Comparison of ENCODE assay signal across 11 cellular contexts in the genomic region with DNA sequence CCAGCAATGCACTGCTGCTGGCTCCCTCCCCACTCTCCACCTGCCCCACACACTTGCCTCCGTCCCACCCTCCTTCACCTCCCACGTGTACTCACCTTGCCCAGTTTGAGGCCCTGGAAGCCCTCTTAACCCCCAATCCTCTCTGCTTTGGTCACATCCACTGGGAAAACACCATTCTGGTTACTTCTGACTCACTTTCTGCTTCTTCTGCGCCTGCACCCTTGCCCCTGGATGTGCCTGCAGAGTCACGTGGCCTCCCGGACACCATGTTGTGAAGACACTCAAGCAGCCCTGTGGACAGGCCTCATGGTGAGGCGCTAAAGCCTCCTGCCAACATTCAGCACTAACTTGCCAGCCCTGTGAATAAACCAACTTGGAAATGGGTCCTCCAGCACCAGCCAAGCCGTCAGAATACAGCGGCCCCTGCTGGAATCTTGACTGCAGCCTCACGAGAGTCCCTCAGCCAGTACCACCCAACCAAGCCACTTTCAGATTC. TPM values are rescaled to one million over a fixed set of nuclear protein-coding genes. Genes with fewer than 3 reads are reported as not detected.
DNase-seq lines count a peak whose midpoint lies in the region; ATAC-seq and TF ChIP-seq lines count a peak whose summit lies in the region.
"Had no signal": no experiment of that assay in that cellular context is flagged by ENCODE, and none has a peak within 500 bp of the region (broad histone marks: within the 10 kb centered on the region; RNA-seq: fewer than 3 reads in every experiment).

No MANE protein-coding gene starts in this region.

- no peaks in the 10 kb centered on the region for H3K79me2 ChIP-seq in smooth muscle cell (ENCODE audit: low read depth)

- H3K36me3 ChIP-seq in brain microvascular endothelial cell (replicated peaks) (no peaks in the 10 kb centered on the region), smooth muscle cell (ENCODE audit: low read depth) (no peaks in the 10 kb centered on the region), BE2C (no peaks in the 10 kb centered on the region)
- H3K36me3 ChIP-seq: prostate gland had no signal

- TF ChIP-seq CTCF in brain microvascular endothelial cell (IDR thresholded peaks at IDR 0.05; ENCODE audit: low read depth, low read length, missing control alignments) (peak; percentile 62), smooth muscle cell (IDR thresholded peaks at IDR 0.05; ENCODE audit: borderline replicate concordance, insufficient read depth, poor library complexity, severe bottlenecking) (peak; percentile 8), BE2C (IDR thresholded peaks at IDR 0.05; ENCODE audit: low read depth, low read length) (no peak)

- no peak overlapping the region for H3K4me2 ChIP-seq in smooth muscle cell

- H3K4me1 ChIP-seq in smooth muscle cell (ENCODE audit: low read depth) (no peaks in the 10 kb centered on the region), BE2C (no peaks in the 10 kb centered on the region)
- H3K4me1 ChIP-seq: prostate gland had no signal

- peaks cover 13% of the 10 kb centered on the region for H3K4me1 Mint-ChIP-seq in activated CD4-positive, alpha-beta T cell treated with anti-CD3 and anti-CD28 coated beads, Interleukin-2, amount 10 ng/mL, durations not matched to agents 7 days and 5 days

- in situ Hi-C loops in brain microvascular endothelial cell (cut with HindIII; ENCODE audit: low pct_ligation_motif_present, low sequenced_read_pairs), result no loop called here

- peaks cover 3% of the 10 kb centered on the region for H3K27me3 Mint-ChIP-seq in activated CD4-positive, alpha-beta T cell treated with anti-CD3 and anti-CD28 coated beads, Interleukin-2, amount 10 ng/mL, durations not matched to agents 7 days and 5 days

- H3K27ac ChIP-seq in brain microvascular endothelial cell (no peak overlapping the region), smooth muscle cell (ENCODE audit: low read depth) (no peak overlapping the region)
- H3K27ac ChIP-seq: prostate gland had no signal

- 62% methylated on average over 9 of the region's 9 CpGs for WGBS in smooth muscle cell (ENCODE audit: low lambda C conversion rate)

- no peak for ATAC-seq in HG03095 (IDR thresholded peaks at IDR 0.05; ENCODE audit: unreplicated experiment)

- H3K27me3 ChIP-seq in brain microvascular endothelial cell (replicated peaks) (no peaks in the 10 kb centered on the region), smooth muscle cell (ENCODE audit: low read depth) (no peaks in the 10 kb centered on the region), BE2C (no peaks in the 10 kb centered on the region)

- H3K36me3 Mint-ChIP-seq in activated CD4-positive, alpha-beta T cell treated with anti-CD3 and anti-CD28 coated beads, Interleukin-2, amount 10 ng/mL, durations not matched to agents 7 days and 5 days (ENCODE audit: low read depth), result no peaks in the 10 kb centered on the region
- H3K36me3 Mint-ChIP-seq: CD4-positive, CD25-positive, alpha-beta regulatory T cell; stimulated activated memory B cell treated with anti-CD40 and anti-IgM and Interleukin-4, amounts not matched to agents 10 μg/mL and 1 μg/mL and 100 μg/mL, for 72 hours had no signal

- CTCF ChIA-PET in activated CD4-positive, alpha-beta T cell treated with anti-CD3 and anti-CD28 coated beads, Interleukin-2, amount 10 ng/mL, durations not matched to agents 7 days and 5 days (lab: Charles Lee), result interaction anchor here (0.5 to 0.7 kb wide), 2 partner anchors 12 to 77 kb away, joined by 3 to 5 read pairs; no protein-coding TSS in a partner anchor

- DNase-seq in activated CD4-positive, alpha-beta T cell treated with anti-CD3 and anti-CD28 coated beads, Interleukin-2, amount 10 ng/mL, durations not matched to agents 7 days and 5 days, result peak; percentile 32
- DNase-seq in activated CD4-positive, alpha-beta T cell treated with anti-CD3 and anti-CD28 coated beads for 4 hours, result no peak
- DNase-seq in brain microvascular endothelial cell (no peak), smooth muscle cell (lab: John Stamatoyannopoulos, UW; ENCODE audit: unreplicated experiment) (no peak), BE2C (no peak)
- DNase-seq: activated T-cell treated with anti-CD3 and anti-CD28 coated beads, Interleukin-2, amount 50 U/mL, for 48 hours; NK-92 treated with Interleukin-12 subunit alpha and Interleukin-12 subunit beta, amount 100 ng/mL, for 24 hours had no signal

- POLR2A ChIA-PET in activated CD4-positive, alpha-beta T cell treated with anti-CD3 and anti-CD28 coated beads, Interleukin-2, amount 10 ng/mL, durations not matched to agents 7 days and 5 days (lab: Charles Lee), result no interaction called here

- H3K9me3 ChIP-seq in smooth muscle cell (replicated peaks; ENCODE audit: low read depth) (no peaks in the 10 kb centered on the region), BE2C (no peaks in the 10 kb centered on the region)
- H3K9me3 ChIP-seq: prostate gland had no signal

- no peak overlapping the region for H2AFZ ChIP-seq in smooth muscle cell (ENCODE audit: low read depth)

- no peak overlapping the region for H3K9ac ChIP-seq in smooth muscle cell (ENCODE audit: low read depth)

- no peak overlapping the region for H3K27ac Mint-ChIP-seq in activated CD4-positive, alpha-beta T cell treated with anti-CD3 and anti-CD28 coated beads, Interleukin-2, amount 10 ng/mL, durations not matched to agents 7 days and 5 days
- H3K27ac Mint-ChIP-seq: stimulated activated memory B cell treated with anti-CD40 and anti-IgM and Interleukin-4, amounts not matched to agents 10 μg/mL and 1 μg/mL and 100 μg/mL, for 72 hours had no signal

- no peaks in the 10 kb centered on the region for H3F3A ChIP-seq in smooth muscle cell (ENCODE audit: low read depth)

- no peak overlapping the region for H3K4me3 Mint-ChIP-seq in activated CD4-positive, alpha-beta T cell treated with anti-CD3 and anti-CD28 coated beads, Interleukin-2, amount 10 ng/mL, durations not matched to agents 7 days and 5 days
- H3K4me3 Mint-ChIP-seq: CD4-positive, CD25-positive, alpha-beta regulatory T cell; stimulated activated memory B cell treated with anti-CD40 and anti-IgM and Interleukin-4, amounts not matched to agents 10 μg/mL and 1 μg/mL and 100 μg/mL, for 72 hours had no signal

- no peaks in the 10 kb centered on the region for H3K9me3 Mint-ChIP-seq in activated CD4-positive, alpha-beta T cell treated with anti-CD3 and anti-CD28 coated beads, Interleukin-2, amount 10 ng/mL, durations not matched to agents 7 days and 5 days
- H3K9me3 Mint-ChIP-seq: CD4-positive, CD25-positive, alpha-beta regulatory T cell; stimulated activated memory B cell treated with anti-CD40 and anti-IgM and Interleukin-4, amounts not matched to agents 10 μg/mL and 1 μg/mL and 100 μg/mL, for 72 hours had no signal

- no peaks in the 10 kb centered on the region for H4K20me1 ChIP-seq in smooth muscle cell (ENCODE audit: low read depth)

- no peak overlapping the region for H3K4me3 ChIP-seq in brain microvascular endothelial cell (ENCODE audit: low read depth, low read length)
- H3K4me3 ChIP-seq in smooth muscle cell, result no peak overlapping the region
- no peak overlapping the region for H3K4me3 ChIP-seq in BE2C (ENCODE audit: low read depth, low read length)
- H3K4me3 ChIP-seq: prostate gland had no signal

RNA-seq across cellular contexts. Expression of a gene that starts 2.6 kb away (rescaled TPM):
- 1 to 10 TPM; 6.3 to 7.3 TPM for total RNA-seq in activated CD4-positive, alpha-beta T cell treated with anti-CD3 and anti-CD28 coated beads, Interleukin-2, amount 10 ng/mL, durations not matched to agents 7 days and 5 days
- total RNA-seq in smooth muscle cell, result 1.0 and 1.8 TPM in 2 replicates
- 2.0 and 7.0 TPM in 2 replicates for polyA plus RNA-seq in smooth muscle cell
- not detected for polyA plus RNA-seq in BE2C (2012; ENCODE audit: insufficient read depth, insufficient read length, low read depth)

RNA-seq across cellular contexts. Expression of a gene that starts 20.0 kb away (rescaled TPM):
- total RNA-seq in activated CD4-positive, alpha-beta T cell treated with anti-CD3 and anti-CD28 coated beads, Interleukin-2, amount 10 ng/mL, durations not matched to agents 7 days and 5 days, result 10 to 100 TPM; 35.9 to 40.5 TPM
- total RNA-seq in smooth muscle cell, result 7.4 and 7.6 TPM in 2 replicates
- 26.2 and 33.3 TPM in 2 replicates for polyA plus RNA-seq in smooth muscle cell
- 19.0 TPM for polyA plus RNA-seq in BE2C (2012; ENCODE audit: insufficient read depth, insufficient read length, low read depth)

RNA-seq across cellular contexts. Expression of a gene that starts 22.9 kb away (rescaled TPM):
- total RNA-seq in activated CD4-positive, alpha-beta T cell treated with anti-CD3 and anti-CD28 coated beads, Interleukin-2, amount 10 ng/mL, durations not matched to agents 7 days and 5 days, result 100 to 1,000 TPM; 105 to 109 TPM
- 8.0 and 8.3 TPM in 2 replicates for total RNA-seq in smooth muscle cell
- 8.5 and 11.2 TPM in 2 replicates for polyA plus RNA-seq in smooth muscle cell
- 8.8 TPM for polyA plus RNA-seq in BE2C (2012; ENCODE audit: insufficient read depth, insufficient read length, low read depth)

RNA-seq across cellular contexts. Expression of a gene that starts 23.1 kb away (rescaled TPM):
- total RNA-seq in activated CD4-positive, alpha-beta T cell treated with anti-CD3 and anti-CD28 coated beads, Interleukin-2, amount 10 ng/mL, durations not matched to agents 7 days and 5 days, result 10 to 100 TPM; 27.2 to 29.8 TPM
- 49.1 and 91.0 TPM in 2 replicates for total RNA-seq in smooth muscle cell
- 81.0 and 87.1 TPM in 2 replicates for polyA plus RNA-seq in smooth muscle cell
- polyA plus RNA-seq in BE2C (2012; ENCODE audit: insufficient read depth, insufficient read length, low read depth), result 43.2 TPM

RNA-seq across cellular contexts. Expression of a gene that starts 33.7 kb away (rescaled TPM):
- total RNA-seq in activated CD4-positive, alpha-beta T cell treated with anti-CD3 and anti-CD28 coated beads, Interleukin-2, amount 10 ng/mL, durations not matched to agents 7 days and 5 days, result 10 to 100 TPM; 28.3 to 34.8 TPM
- 9.4 and 14.8 TPM in 2 replicates for total RNA-seq in smooth muscle cell
- polyA plus RNA-seq in smooth muscle cell, result 24.7 and 25.1 TPM in 2 replicates
- 15.7 TPM for polyA plus RNA-seq in BE2C (2012; ENCODE audit: insufficient read depth, insufficient read length, low read depth)

Comparison
In these comparisons a context has a peak if more than half of its experiments do, and no peak if none do; other contexts are left out.
1. RNA of a gene that starts 22.9 kb away (total RNA-seq): 105 to 109 TPM in activated CD4-positive, alpha-beta T cell treated with anti-CD3 and anti-CD28 coated beads, Interleukin-2, amount 10 ng/mL, durations not matched to agents 7 days and 5 days; 8.0 to 8.3 TPM in smooth muscle cell; every median in the first group is over 10 times any median in the second.